In the genomic region with DNA sequence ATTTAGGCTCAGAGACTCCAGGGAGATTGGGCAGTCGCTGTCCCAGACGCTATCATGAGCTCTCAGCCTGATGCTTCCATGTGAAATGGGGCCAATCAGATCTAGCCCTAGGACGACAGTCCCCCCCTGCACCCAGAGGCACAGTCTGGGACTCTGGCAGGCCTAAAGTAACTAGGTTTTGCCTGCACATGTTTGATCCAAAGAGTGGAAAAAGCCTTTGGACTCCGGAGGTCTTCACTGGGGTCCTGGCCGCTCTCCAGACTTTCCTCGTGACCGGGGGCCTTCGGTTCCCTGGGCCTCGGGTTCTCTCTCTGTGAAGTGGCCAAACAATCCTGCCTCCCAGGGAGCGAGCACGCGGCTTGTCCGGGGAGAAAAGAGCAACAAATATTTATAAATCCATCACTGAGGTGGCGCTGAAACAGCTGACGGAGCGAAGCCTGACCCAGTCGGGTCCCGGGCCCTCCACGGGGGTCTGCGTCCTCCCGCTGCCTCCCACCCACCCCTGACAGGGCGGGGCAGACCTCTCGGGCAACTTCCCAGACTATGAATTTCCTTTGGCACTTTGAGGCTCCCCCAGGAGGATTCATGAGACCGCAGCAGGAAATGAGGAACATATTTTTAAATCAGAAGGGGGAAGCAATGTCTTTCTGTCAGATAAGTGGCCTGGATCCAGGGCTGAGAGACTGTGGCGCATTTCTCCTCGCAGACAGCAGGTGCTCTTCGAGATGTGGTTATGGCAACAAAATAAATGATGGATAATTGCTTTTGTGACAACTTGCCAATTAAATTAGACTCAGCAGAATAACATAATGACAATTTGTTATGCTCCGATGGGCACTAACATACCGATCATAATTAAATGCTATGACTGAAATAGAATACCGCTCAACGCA, we compare ENCODE assay signal across 8 cellular contexts. TPM values are rescaled to one million over a fixed set of nuclear protein-coding genes. Genes with fewer than 3 reads are reported as not detected.
A peak's percentile ranks its signal among the peaks of the same experiment; 100 is the strongest.
DNase-seq lines count a peak whose midpoint lies in the region; ATAC-seq and TF ChIP-seq lines count a peak whose summit lies in the region.

No MANE protein-coding gene starts in this region.

- no peaks in the 10 kb centered on the region for H3K36me3 ChIP-seq in ES-I3 (ENCODE audit: insufficient read depth, low read length)
- no peaks in the 10 kb centered on the region for H3K36me3 ChIP-seq in MM.1S (replicated peaks; ENCODE audit: insufficient read depth, low read length)
- no peaks in the 10 kb centered on the region for H3K36me3 ChIP-seq in Peyer's patch

- no peak overlapping the region for H3K4me2 ChIP-seq in MM.1S (ENCODE audit: low read depth, low read length)

- peaks cover 30% of the 10 kb centered on the region for H3K4me1 Mint-ChIP-seq in mesothelial cell of epicardium

- H3K36me3 Mint-ChIP-seq in mesothelial cell of epicardium = no peaks in the 10 kb centered on the region

- no peaks in the 10 kb centered on the region for H3F3A ChIP-seq in MM.1S (ENCODE audit: insufficient read depth, low read length)

- no peaks in the 10 kb centered on the region for H3K9me3 Mint-ChIP-seq in mesothelial cell of epicardium

- H3K27me3 ChIP-seq in MM.1S (replicated peaks; ENCODE audit: insufficient read depth, low read length) (no peaks in the 10 kb centered on the region), Peyer's patch (no peaks in the 10 kb centered on the region)

- peak overlapping the region; percentile 81 for H3K27ac Mint-ChIP-seq in mesothelial cell of epicardium

- H3K27me3 Mint-ChIP-seq in mesothelial cell of epicardium (ENCODE audit: low read depth) = peaks cover 26% of the 10 kb centered on the region

- DNase-seq in NCI-H2171 treated with DMSO at 0.1 percent for 48 hours (lab: John Stamatoyannopoulos, UW) = peak; percentile 99
- peak; percentile 86 for DNase-seq in choroid plexus epithelial cell (ENCODE audit: low read depth)
- DNase-seq in mesothelial cell of epicardium (ENCODE audit: low spot score in 2 of 2, unreplicated experiment in 2 of 2) = peak; percentile 21 to 43
- no peak for DNase-seq in MM.1S
- no peak for DNase-seq in Peyer's patch
- no peak for DNase-seq in HUDEP-2 (lab: John Stamatoyannopoulos, UW; ENCODE audit: unreplicated experiment in 76 of 76)

- H3K9ac ChIP-seq in ES-I3 (ENCODE audit: low read depth, low read length) = peak overlapping the region; percentile 28; the same call in 1 of the 2 replicates
- H3K9ac ChIP-seq in MM.1S (ENCODE audit: low read length) = no peak overlapping the region

- TF ChIP-seq CTCF in choroid plexus epithelial cell (conservative IDR thresholded peaks at IDR 0.05; ENCODE audit: low read depth, low read length) (no peak), mesothelial cell of epicardium (IDR thresholded peaks at IDR 0.05; ENCODE audit: unreplicated experiment) (no peak), MM.1S (IDR thresholded peaks at IDR 0.05; ENCODE audit: low read length) (no peak), Peyer's patch (IDR thresholded peaks at IDR 0.05) (no peak)

- no peak overlapping the region for H2AFZ ChIP-seq in MM.1S (ENCODE audit: low read length)

- H4K20me1 ChIP-seq in MM.1S (ENCODE audit: insufficient read depth, low read length) = no peaks in the 10 kb centered on the region

- no peak for ATAC-seq in GM18873 (IDR thresholded peaks at IDR 0.05; ENCODE audit: low FRiP score, unreplicated experiment)

- peaks cover 9% of the 10 kb centered on the region for H3K4me1 ChIP-seq in ES-I3 (ENCODE audit: insufficient read depth, low read length)
- H3K4me1 ChIP-seq in MM.1S (ENCODE audit: low read length) = no peaks in the 10 kb centered on the region
- no peaks in the 10 kb centered on the region for H3K4me1 ChIP-seq in Peyer's patch

- peak overlapping the region; percentile 13 for H3K4me3 ChIP-seq in choroid plexus epithelial cell (ENCODE audit: low read depth, low read length)
- H3K4me3 ChIP-seq in MM.1S (ENCODE audit: low read length) = no peak overlapping the region
- H3K4me3 ChIP-seq in Peyer's patch = peak overlapping the region in 2 of 4 donors; percentile 6 to 26

- H3K79me2 ChIP-seq in MM.1S (ENCODE audit: low read length) = no peaks in the 10 kb centered on the region

- H3K4me3 Mint-ChIP-seq in mesothelial cell of epicardium = peak overlapping the region; percentile 33

- TF ChIP-seq POLR2A in Peyer's patch (IDR thresholded peaks at IDR 0.05) = no peak

- H3K9me3 ChIP-seq in ES-I3 (ENCODE audit: control insufficient read depth, insufficient read depth, low read length) (no peaks in the 10 kb centered on the region), MM.1S (replicated peaks; ENCODE audit: insufficient read depth, low read length) (no peaks in the 10 kb centered on the region), Peyer's patch (no peaks in the 10 kb centered on the region)

- H3K27ac ChIP-seq in MM.1S (ENCODE audit: low read length) (no peak overlapping the region), Peyer's patch (peak overlapping the region in 2 of 4 donors; percentile 24 to 62)

- no peaks in the 10 kb centered on the region for H3K9me2 ChIP-seq in MM.1S (replicated peaks; ENCODE audit: insufficient read depth, low read length)

RNA-seq across cellular contexts. Expression of a gene that starts 38.9 kb away (rescaled TPM):
- total RNA-seq in mesothelial cell of epicardium (39.9 to 44.5 TPM (median 42.1 TPM) in 3 replicates), Peyer's patch (1 to 10 TPM in 3 of 4 donors, under 1 TPM in 1; 0.83 to 7.4 (median 5.2) TPM)

Comparison
In these comparisons a context has a peak if more than half of its experiments do, and no peak if none do; other contexts are left out.
1. DNase-seq: peak in NCI-H2171 treated with DMSO at 0.1 percent for 48 hours (single experiment), choroid plexus epithelial cell (single experiment) and mesothelial cell of epicardium (2 of 2); none in MM.1S (single experiment), Peyer's patch (0 of 3) and HUDEP-2 (0 of 76).